ENCODE assay signal across 8 cellular contexts in genomic region chr22:33519140-33519973, GRCh38.
DNase-seq lines count a peak whose midpoint lies in the region; ATAC-seq and TF ChIP-seq lines count a peak whose summit lies in the region.

No MANE protein-coding gene starts in this region.

- H3K4me3 Mint-ChIP-seq in osteocyte (ENCODE audit: unreplicated experiment) = no peak overlapping the region
- no peak overlapping the region for H3K4me3 Mint-ChIP-seq in activated T-helper 2 cell treated with anti-CD3 and anti-CD28 coated beads, Interferon-gamma antibody, Interleukin-2, Interleukin-4, amounts not matched to agents 10 μg/mL and 5 μg/mL and 100 μg/mL, durations not matched to agents 14 hours and 24 hours and 36 hours (ENCODE audit: low read depth)

- H3K9me2 ChIP-seq in SU-DHL-6 (replicated peaks; ENCODE audit: insufficient read depth, low read length) = no peaks in the 10 kb centered on the region

- WGBS in gastroesophageal sphincter (ENCODE audit: low coverage in 1 of 2), 2 donors = 23 to 41% methylated on average over 6 to 13 of the region's 13 CpGs

- peak; percentile 62 for ATAC-seq in gastroesophageal sphincter

- no peaks in the 10 kb centered on the region for H3K36me3 ChIP-seq in SU-DHL-6 (ENCODE audit: low read length)
- H3K36me3 ChIP-seq in gastroesophageal sphincter = peaks cover 0 to 7% of the 10 kb centered on the region in 2 donors

- TF ChIP-seq CTCF in SU-DHL-6 (IDR thresholded peaks at IDR 0.05; ENCODE audit: insufficient read depth, low read length, poor library complexity, severe bottlenecking) (peak; percentile 18), gastroesophageal sphincter (IDR thresholded peaks at IDR 0.05) (peak in 3 of 4 experiments; percentile 66 to 70 (median 68)), osteocyte (IDR thresholded peaks at IDR 0.05) (peak; percentile 73)

- TF ChIP-seq POLR2A in gastroesophageal sphincter (IDR thresholded peaks at IDR 0.05) = no peak

- TF ChIP-seq EP300 in Ishikawa (IDR thresholded peaks at IDR 0.05; ENCODE audit: borderline replicate concordance) (no peak), gastroesophageal sphincter (IDR thresholded peaks at IDR 0.05) (no peak)

- H4K20me1 ChIP-seq in SU-DHL-6 (ENCODE audit: low read depth, low read length) = no peaks in the 10 kb centered on the region

- peaks cover 0 to 16% (median 0%) of the 10 kb centered on the region in 3 donors for H3K4me1 ChIP-seq in gastroesophageal sphincter

- H3K79me2 ChIP-seq in SU-DHL-6 (ENCODE audit: insufficient read depth, low read length) = no peaks in the 10 kb centered on the region

- intact Hi-C loops in activated T-helper 2 cell treated with anti-CD3 and anti-CD28 coated beads, Interferon-gamma antibody, Interleukin-2, Interleukin-4, amounts not matched to agents 10 μg/mL and 5 μg/mL and 100 μg/mL, durations not matched to agents 14 hours and 24 hours and 36 hours (cut with micrococcal nuclease) = loop anchor here (1.0 kb wide), 1 partner anchor 60 kb away; no protein-coding TSS in a partner anchor

- no peaks in the 10 kb centered on the region for H3K27me3 Mint-ChIP-seq in osteocyte (ENCODE audit: unreplicated experiment)
- no peaks in the 10 kb centered on the region for H3K27me3 Mint-ChIP-seq in activated T-helper 2 cell treated with anti-CD3 and anti-CD28 coated beads, Interferon-gamma antibody, Interleukin-2, Interleukin-4, amounts not matched to agents 10 μg/mL and 5 μg/mL and 100 μg/mL, durations not matched to agents 14 hours and 24 hours and 36 hours (ENCODE audit: low read depth)

- H3K27me3 ChIP-seq in SU-DHL-6 (ENCODE audit: low read length) (no peaks in the 10 kb centered on the region), gastroesophageal sphincter (no peaks in the 10 kb centered on the region)

- H3K4me3 ChIP-seq in SU-DHL-6 (ENCODE audit: insufficient read depth, low read length, poor library complexity, severe bottlenecking) (no peak overlapping the region), gastroesophageal sphincter (no peak overlapping the region)

- H3K27ac ChIP-seq in SU-DHL-6 (ENCODE audit: low read depth, low read length) (no peak overlapping the region), gastroesophageal sphincter (no peak overlapping the region)

- peaks cover 6% of the 10 kb centered on the region; the same call in 1 of the 2 replicates for H3K9me3 ChIP-seq in SU-DHL-6 (ENCODE audit: insufficient read depth, low read length)
- H3K9me3 ChIP-seq in gastroesophageal sphincter = peaks cover 0 to 7% (median 0%) of the 10 kb centered on the region in 3 donors

- TF ChIP-seq RAD21 in Ishikawa (IDR thresholded peaks at IDR 0.05; ENCODE audit: low read depth) = peak; percentile 33; the same call in 1 of the 2 replicates

- H3K9ac ChIP-seq in SU-DHL-6 (ENCODE audit: low read length) = no peak overlapping the region

- H3K27ac Mint-ChIP-seq in osteocyte (ENCODE audit: unreplicated experiment) = no peak overlapping the region
- no peak overlapping the region for H3K27ac Mint-ChIP-seq in activated T-helper 2 cell treated with anti-CD3 and anti-CD28 coated beads, Interferon-gamma antibody, Interleukin-2, Interleukin-4, amounts not matched to agents 10 μg/mL and 5 μg/mL and 100 μg/mL, durations not matched to agents 14 hours and 24 hours and 36 hours

- H3K36me3 Mint-ChIP-seq in osteocyte (ENCODE audit: unreplicated experiment) = no peaks in the 10 kb centered on the region
- H3K36me3 Mint-ChIP-seq in activated T-helper 2 cell treated with anti-CD3 and anti-CD28 coated beads, Interferon-gamma antibody, Interleukin-2, Interleukin-4, amounts not matched to agents 10 μg/mL and 5 μg/mL and 100 μg/mL, durations not matched to agents 14 hours and 24 hours and 36 hours (ENCODE audit: low read depth) = no peaks in the 10 kb centered on the region

- no peaks in the 10 kb centered on the region for H3F3A ChIP-seq in SU-DHL-6 (ENCODE audit: insufficient read depth)

- peaks cover 5% of the 10 kb centered on the region for H3K4me1 Mint-ChIP-seq in osteocyte (ENCODE audit: unreplicated experiment)
- no peaks in the 10 kb centered on the region for H3K4me1 Mint-ChIP-seq in activated T-helper 2 cell treated with anti-CD3 and anti-CD28 coated beads, Interferon-gamma antibody, Interleukin-2, Interleukin-4, amounts not matched to agents 10 μg/mL and 5 μg/mL and 100 μg/mL, durations not matched to agents 14 hours and 24 hours and 36 hours (ENCODE audit: low read depth)

- H3K9me3 Mint-ChIP-seq in osteocyte (ENCODE audit: unreplicated experiment) = no peaks in the 10 kb centered on the region
- H3K9me3 Mint-ChIP-seq in activated T-helper 2 cell treated with anti-CD3 and anti-CD28 coated beads, Interferon-gamma antibody, Interleukin-2, Interleukin-4, amounts not matched to agents 10 μg/mL and 5 μg/mL and 100 μg/mL, durations not matched to agents 14 hours and 24 hours and 36 hours = peaks cover 10% of the 10 kb centered on the region

- H2AFZ ChIP-seq in SU-DHL-6 (ENCODE audit: low read depth, low read length, severe bottlenecking) = no peak overlapping the region

- peak; percentile 9 for DNase-seq in NCI-H2107 treated with DMSO at 0.1 percent for 48 hours (lab: John Stamatoyannopoulos, UW; ENCODE audit: unreplicated experiment)
- DNase-seq in NCI-H2107 (lab: John Stamatoyannopoulos, UW) = no peak
- DNase-seq in osteocyte (ENCODE audit: extremely low spot score, unreplicated experiment) = no peak
- DNase-seq in activated T-helper 2 cell treated with anti-CD3 and anti-CD28 coated beads, Interferon-gamma antibody, Interleukin-2, Interleukin-4, amounts not matched to agents 10 μg/mL and 5 μg/mL and 100 μg/mL, durations not matched to agents 14 hours and 24 hours and 36 hours (ENCODE audit: low spot score) = no peak
- no peak for DNase-seq in NCI-H187 treated with DMSO at 0.1 percent for 48 hours (lab: John Stamatoyannopoulos, UW)

- H3K4me2 ChIP-seq in SU-DHL-6 (ENCODE audit: low read depth, low read length, poor library complexity, severe bottlenecking) = no peak overlapping the region

TF ChIP-seq in Ishikawa, 13 proteins besides CTCF, POLR2A, EP300 and RAD21:
- TF ChIP-seq FOXM1 (IDR thresholded peaks at IDR 0.05; ENCODE audit: borderline replicate concordance, low read depth) (no peak), YY1 (IDR thresholded peaks at IDR 0.05; ENCODE audit: low read depth) (no peak), TAF1 (IDR thresholded peaks at IDR 0.05; ENCODE audit: low read depth) (no peak), CEBPB (IDR thresholded peaks at IDR 0.05) (no peak), REST (IDR thresholded peaks at IDR 0.05; ENCODE audit: low read depth) (no peak), EGR1 (IDR thresholded peaks at IDR 0.05) (no peak)

Comparison
In these comparisons a context has a peak if more than half of its experiments do, and no peak if none do; other contexts are left out.
1. CTCF ChIP-seq: peak in every context shown above with its lines; median percentile 73 in osteocyte; 68 in gastroesophageal sphincter; 18 in SU-DHL-6.